In the genomic region with DNA sequence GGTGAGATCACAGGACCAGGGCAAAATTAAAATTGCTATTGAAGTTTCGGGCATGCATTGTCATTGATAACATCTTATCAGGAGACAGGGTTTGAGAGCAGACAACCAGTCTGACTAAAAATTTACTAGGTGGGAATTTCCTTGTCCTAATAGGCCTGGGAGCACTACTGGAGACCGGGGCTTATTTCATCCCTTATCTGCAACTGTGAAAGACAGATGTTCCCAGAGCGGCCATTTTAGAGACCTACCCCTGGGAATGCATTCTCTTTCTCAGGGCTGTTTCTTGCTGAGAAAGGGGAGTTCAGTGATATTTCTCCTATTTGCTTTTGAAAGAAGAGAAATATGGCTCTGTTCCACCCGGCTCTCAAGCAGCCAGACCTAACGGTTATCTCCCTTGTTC, we compare ENCODE assay signal across 6 cellular contexts. TPM values are rescaled to one million over a fixed set of nuclear protein-coding genes. Genes with fewer than 3 reads are reported as not detected.
"Had no signal": no experiment of that assay in that cellular context is flagged by ENCODE, and none has a peak within 500 bp of the region (broad histone marks: within the 10 kb centered on the region; RNA-seq: fewer than 3 reads in every experiment).

No MANE protein-coding gene starts in this region.

RNA-seq across cellular contexts. Expression of a gene that starts 2.6 kb away (rescaled TPM):
- total RNA-seq: GM23248, H1, H4, H7, H9, HFFc6 had no signal
- polyA plus RNA-seq: GM23248, H1 had no signal

RNA-seq across cellular contexts. Expression of a gene that starts 15.2 kb away (rescaled TPM):
- total RNA-seq: GM23248, H1, H4, H7, H9, HFFc6 had no signal
- polyA plus RNA-seq: GM23248, H1 had no signal

RNA-seq across cellular contexts. Expression of a gene that starts 28.7 kb away (rescaled TPM):
- total RNA-seq: GM23248, H1, H4, H7, H9, HFFc6 had no signal
- polyA plus RNA-seq: GM23248, H1 had no signal

RNA-seq across cellular contexts. Expression of a gene that starts 40.9 kb away (rescaled TPM):
- total RNA-seq: GM23248, H1, H4, H7, H9, HFFc6 had no signal
- polyA plus RNA-seq: GM23248, H1 had no signal

RNA-seq across cellular contexts. Expression of a gene that starts 50.9 kb away (rescaled TPM):
- total RNA-seq: GM23248, H1, H4, H7, H9, HFFc6 had no signal
- polyA plus RNA-seq: GM23248, H1 had no signal
